8 cellular contexts compared by ENCODE assay signal in the genomic region with DNA sequence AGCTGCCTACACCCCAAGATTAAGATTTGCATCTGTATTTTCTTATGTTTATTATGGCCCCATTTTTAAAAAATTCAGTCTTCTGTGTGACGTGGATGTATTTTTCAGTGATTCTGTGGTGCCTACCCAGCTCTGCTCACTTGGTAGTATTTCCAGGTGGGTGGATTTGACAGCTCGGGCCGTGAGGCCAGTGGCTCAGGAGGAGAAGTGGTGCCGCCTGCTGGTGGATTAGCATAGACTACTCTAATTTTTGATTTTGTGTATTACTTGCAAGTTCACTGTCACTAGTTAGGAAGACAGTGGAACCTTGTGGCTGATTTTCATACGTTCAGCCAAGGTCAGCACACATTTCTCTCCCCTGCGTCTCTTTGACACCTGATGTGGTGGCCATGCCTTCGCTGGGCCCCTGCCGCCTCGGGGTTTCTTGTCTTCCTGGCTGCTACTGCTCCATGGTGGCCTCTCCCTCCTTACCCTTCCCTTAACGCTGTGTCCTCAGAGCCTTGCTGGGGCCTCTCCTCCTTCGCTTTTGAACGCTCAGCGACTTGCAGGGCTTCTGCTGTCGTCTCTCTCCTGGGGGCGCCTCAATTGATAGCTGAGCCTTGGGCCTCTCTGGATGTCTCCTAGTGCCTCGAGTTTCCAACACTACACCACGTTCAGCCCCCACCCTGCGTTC.
DNase-seq lines count a peak whose midpoint lies in the region; FAIRE-seq lines count a peak whose summit lies in the region.

No MANE protein-coding gene starts in this region.

- H3K27me3 Mint-ChIP-seq in activated naive CD4-positive, alpha-beta T cell treated with anti-CD3 and anti-CD28 coated beads, Interleukin-2, amount 50 U/mL, for 24 hours, result no peaks in the 10 kb centered on the region

- peak overlapping the region; percentile 72 for H3K27ac Mint-ChIP-seq in activated naive CD4-positive, alpha-beta T cell treated with anti-CD3 and anti-CD28 coated beads, Interleukin-2, amount 50 U/mL, for 24 hours

- no peak overlapping the region for H3K4me3 Mint-ChIP-seq in activated naive CD4-positive, alpha-beta T cell treated with anti-CD3 and anti-CD28 coated beads, Interleukin-2, amount 50 U/mL, for 24 hours

- FAIRE-seq in urothelium cell line (lab: Jason Lieb, UNC), result no peak

- peaks cover 12% of the 10 kb centered on the region for H3K36me3 Mint-ChIP-seq in activated naive CD4-positive, alpha-beta T cell treated with anti-CD3 and anti-CD28 coated beads, Interleukin-2, amount 50 U/mL, for 24 hours

- no peaks in the 10 kb centered on the region for H3K9me3 Mint-ChIP-seq in activated naive CD4-positive, alpha-beta T cell treated with anti-CD3 and anti-CD28 coated beads, Interleukin-2, amount 50 U/mL, for 24 hours

- peak; percentile 40 to 58 for DNase-seq in NCI-H524 (lab: John Stamatoyannopoulos, UW)
- no peak for DNase-seq in NCI-H524 treated with DMSO at 0.1 percent for 48 hours (lab: John Stamatoyannopoulos, UW)
- peak; percentile 51 for DNase-seq in MV-4-11 (lab: John Stamatoyannopoulos, UW)
- peak; percentile 38 to 83 for DNase-seq in SW 1271 (lab: John Stamatoyannopoulos, UW)
- peak; percentile 65 to 92 (median 80) for DNase-seq in head of caudate nucleus
- peak; percentile 90 for DNase-seq in posterior vena cava (ENCODE audit: low spot score)
- peak; percentile 77 for DNase-seq in urothelium cell line (ENCODE audit: low spot score)

- intact Hi-C loops in head of caudate nucleus (cut with DNase I), result loop anchor here (10.0 kb wide), 1 partner anchor 159 kb away; no protein-coding TSS in a partner anchor
- intact Hi-C loops in posterior vena cava (cut with DNase I), result loop anchor here (5.0 to 10.0 kb wide), 3 partner anchors 81 to 151 kb away; partner anchors contain the start of gene DGKD (in 1 of the 2)

- H3K4me1 Mint-ChIP-seq in activated naive CD4-positive, alpha-beta T cell treated with anti-CD3 and anti-CD28 coated beads, Interleukin-2, amount 50 U/mL, for 24 hours, result peaks cover 28% of the 10 kb centered on the region
